ENCODE assay signal across 20 cellular contexts in the genomic region with DNA sequence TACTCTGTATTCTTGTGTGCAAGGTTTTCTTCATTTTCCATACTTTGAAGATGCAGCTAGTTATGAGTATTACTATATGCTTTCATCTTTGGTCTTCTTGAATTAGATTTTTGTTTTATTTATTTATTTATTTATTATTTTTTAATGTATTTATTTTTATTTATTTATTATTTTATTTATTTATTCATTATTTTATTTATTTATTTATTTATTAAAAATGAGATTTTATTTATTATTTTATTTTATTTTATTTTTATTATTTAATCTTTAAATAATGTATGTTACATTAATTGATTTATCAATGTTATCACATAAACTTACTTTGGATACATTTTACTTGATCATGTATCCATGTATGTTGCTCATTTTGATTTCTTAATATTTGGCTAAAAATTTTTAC.
DNase-seq lines count a peak whose midpoint lies in the region; FAIRE-seq lines count a peak whose summit lies in the region.
"Had no signal": no experiment of that assay in that cellular context is flagged by ENCODE, and none has a peak within 500 bp of the region (broad histone marks: within the 10 kb centered on the region; RNA-seq: fewer than 3 reads in every experiment).

No MANE protein-coding gene starts in this region.

- H4K20me1 ChIP-seq in GM23248 (ENCODE audit: insufficient read depth), result no peaks in the 10 kb centered on the region
- H4K20me1 ChIP-seq: BLaER1 had no signal

- H3K27ac ChIP-seq in GM23248, result no peak overlapping the region
- H3K27ac ChIP-seq: BLaER1 had no signal

- no peaks in the 10 kb centered on the region for H3K4me1 ChIP-seq in GM23248 (ENCODE audit: insufficient read depth)
- H3K4me1 ChIP-seq: BLaER1 had no signal

- H3K9me2 ChIP-seq in GM23248 (ENCODE audit: insufficient read depth), result no peaks in the 10 kb centered on the region

- no peaks in the 10 kb centered on the region for H3K27me3 ChIP-seq in GM23248 (replicated peaks; ENCODE audit: insufficient read depth)
- H3K27me3 ChIP-seq: BLaER1 had no signal

- no peaks in the 10 kb centered on the region for H3F3A ChIP-seq in GM23248 (ENCODE audit: insufficient read depth)

- FAIRE-seq in RCC 7860 (lab: Jason Lieb, UNC) (peak; percentile 90), colon (lab: Jason Lieb, UNC) (peak; percentile 97), islet of Langerhans (lab: Jason Lieb, UNC) (peak; percentile 56)
- FAIRE-seq: D721Med, GM12891, GM18507, H1 had no signal

- no peak overlapping the region for H3K4me2 ChIP-seq in GM23248 (ENCODE audit: unreplicated experiment)
- H3K4me2 ChIP-seq: BLaER1 had no signal

- DNase-seq in RCC 7860 (ENCODE audit: low spot score), result no peak
- DNase-seq in GM23248, result no peak
- no peak for DNase-seq in NCI-H345 (lab: John Stamatoyannopoulos, UW)
- DNase-seq in T-helper 9 cell, result no peak
- no peak for DNase-seq in NCI-H1092 (lab: John Stamatoyannopoulos, UW)
- DNase-seq: CD4-positive, alpha-beta T cell; CD8-positive, alpha-beta memory T cell; DMS 273 treated with DMSO at 0.1 percent for 48 hours; DMS79; EL; GF-D8; H7; HCEC 1CT had no signal

- no peak overlapping the region for H3K4me3 ChIP-seq in GM23248
- H3K4me3 ChIP-seq: BLaER1 had no signal

- in situ Hi-C loops in GM23248 (cut with MboI), result no loop called here

- H3K9me3 ChIP-seq in GM23248 (ENCODE audit: low read depth), result peaks cover 4% of the 10 kb centered on the region
- H3K9me3 ChIP-seq: BLaER1 had no signal

- H2AFZ ChIP-seq in GM23248, result no peak overlapping the region

- H3K36me3 ChIP-seq in GM23248 (ENCODE audit: low read depth), result no peaks in the 10 kb centered on the region
- H3K36me3 ChIP-seq: BLaER1 had no signal

- H3K79me2 ChIP-seq in GM23248 (ENCODE audit: insufficient read depth), result no peaks in the 10 kb centered on the region

- H3K9ac ChIP-seq in GM23248, result no peak overlapping the region
- H3K9ac ChIP-seq: BLaER1 had no signal
